Comparison of ENCODE assay signal across 17 cellular contexts in genomic region chr2:29940706-29941105, GRCh38. TPM values are rescaled to one million over a fixed set of nuclear protein-coding genes. Genes with fewer than 3 reads are reported as not detected.
DNase-seq lines count a peak whose midpoint lies in the region; ATAC-seq, FAIRE-seq and TF ChIP-seq lines count a peak whose summit lies in the region.
"Had no signal": no experiment of that assay in that cellular context is flagged by ENCODE, and none has a peak within 500 bp of the region (broad histone marks: within the 10 kb centered on the region; RNA-seq: fewer than 3 reads in every experiment).

No MANE protein-coding gene starts in this region.

- H3K36me3 ChIP-seq in hepatocyte (replicated peaks; ENCODE audit: insufficient read depth, low read depth) (no peaks in the 10 kb centered on the region), pancreas (no peaks in the 10 kb centered on the region)
- H3K36me3 ChIP-seq: Peyer's patch had no signal

- TF ChIP-seq CTCF in choroid plexus epithelial cell (conservative IDR thresholded peaks at IDR 0.05; ENCODE audit: low read depth, low read length) (no peak), hepatocyte (IDR thresholded peaks at IDR 0.05; ENCODE audit: poor library complexity) (no peak), pancreas (IDR thresholded peaks at IDR 0.05) (no peak)

- FAIRE-seq in pancreas (lab: Jason Lieb, UNC): no peak
- FAIRE-seq: A204.1, H54 had no signal

- H3K4me3 ChIP-seq in choroid plexus epithelial cell (ENCODE audit: low read depth, low read length): no peak overlapping the region
- H3K4me3 ChIP-seq in hepatocyte: no peak overlapping the region
- no peak overlapping the region for H3K4me3 ChIP-seq in pancreas
- H3K4me3 ChIP-seq: Peyer's patch had no signal

- intact Hi-C loops in pancreas (cut with DNase I): no loop called here

- no peaks in the 10 kb centered on the region for H3K9me3 ChIP-seq in hepatocyte (ENCODE audit: low read depth)
- no peaks in the 10 kb centered on the region for H3K9me3 ChIP-seq in pancreas
- H3K9me3 ChIP-seq: Peyer's patch had no signal

- no peaks in the 10 kb centered on the region for H3K9me3 Mint-ChIP-seq in T-helper 2 cell treated with Interferon-gamma antibody and Interleukin-4, amounts not matched to agents 5 μg/mL and 100 μg/mL, for 36 hours

- H3K4me1 Mint-ChIP-seq in T-helper 2 cell treated with Interferon-gamma antibody and Interleukin-4, amounts not matched to agents 5 μg/mL and 100 μg/mL, for 36 hours (ENCODE audit: low read depth): no peaks in the 10 kb centered on the region
- H3K4me1 Mint-ChIP-seq: CD4-positive, CD25-positive, alpha-beta regulatory T cell had no signal

- H4K20me1 ChIP-seq in hepatocyte (ENCODE audit: insufficient read depth, poor library complexity, severe bottlenecking): no peaks in the 10 kb centered on the region

- no peaks in the 10 kb centered on the region for H3K36me3 Mint-ChIP-seq in T-helper 2 cell treated with Interferon-gamma antibody and Interleukin-4, amounts not matched to agents 5 μg/mL and 100 μg/mL, for 36 hours (ENCODE audit: low read depth)

- no peaks in the 10 kb centered on the region for H3K9me2 ChIP-seq in hepatocyte (replicated peaks; ENCODE audit: insufficient read depth)

- ATAC-seq in pancreas: peak in 3 of 4 donors; percentile 47 to 55 (median 51)

- no peak overlapping the region for H3K27ac Mint-ChIP-seq in T-helper 2 cell treated with Interferon-gamma antibody and Interleukin-4, amounts not matched to agents 5 μg/mL and 100 μg/mL, for 36 hours

- no peak overlapping the region for H3K4me3 Mint-ChIP-seq in T-helper 2 cell treated with Interferon-gamma antibody and Interleukin-4, amounts not matched to agents 5 μg/mL and 100 μg/mL, for 36 hours
- H3K4me3 Mint-ChIP-seq: CD4-positive, CD25-positive, alpha-beta regulatory T cell had no signal

- 40% methylated on average over 5 of the region's 5 CpGs for WGBS in hepatocyte (ENCODE audit: low lambda C conversion rate, missing lambda C conversion rate)
- 45 to 49% methylated on average over 5 of the region's 5 CpGs for WGBS in pancreas, 2 donors

- H3K27ac ChIP-seq in hepatocyte (peak overlapping the region; percentile 37), pancreas (no peak overlapping the region)
- H3K27ac ChIP-seq: Peyer's patch had no signal

- no peaks in the 10 kb centered on the region for H3K4me1 ChIP-seq in hepatocyte (ENCODE audit: insufficient read depth)
- H3K4me1 ChIP-seq in pancreas: no peaks in the 10 kb centered on the region
- H3K4me1 ChIP-seq: Peyer's patch had no signal

- H2AFZ ChIP-seq in hepatocyte: no peak overlapping the region

- no peaks in the 10 kb centered on the region for H3K79me2 ChIP-seq in hepatocyte

- no peaks in the 10 kb centered on the region for H3K27me3 Mint-ChIP-seq in T-helper 2 cell treated with Interferon-gamma antibody and Interleukin-4, amounts not matched to agents 5 μg/mL and 100 μg/mL, for 36 hours (ENCODE audit: low read depth)
- H3K27me3 Mint-ChIP-seq: CD4-positive, CD25-positive, alpha-beta regulatory T cell had no signal

- H3K27me3 ChIP-seq in hepatocyte (no peaks in the 10 kb centered on the region), pancreas (no peaks in the 10 kb centered on the region)
- H3K27me3 ChIP-seq: Peyer's patch had no signal

- H3K4me2 ChIP-seq in hepatocyte: no peak overlapping the region

- DNase-seq in Ammon's horn (ENCODE audit: low spot score): peak; percentile 38
- DNase-seq in choroid plexus epithelial cell (ENCODE audit: low read depth): peak; percentile 22
- peak; percentile 75 for DNase-seq in hepatocyte (ENCODE audit: low spot score)
- DNase-seq in pancreas: peak in 1 of 6 donors; percentile 17
- DNase-seq in SIG-M5 (lab: John Stamatoyannopoulos, UW): no peak
- DNase-seq in T-helper 2 cell treated with Interferon-gamma antibody and Interleukin-4, amounts not matched to agents 5 μg/mL and 100 μg/mL, for 36 hours (ENCODE audit: low spot score): no peak
- no peak for DNase-seq in islet precursor cell
- DNase-seq in ureter (ENCODE audit: low spot score): no peak
- DNase-seq: CD4-positive, CD25-positive, alpha-beta regulatory T cell; DMS53; Kasumi-1; NCI-H1417 treated with DMSO at 0.1 percent for 48 hours; NCI-H2081; NCI-H524; Peyer's patch had no signal

RNA-seq across cellular contexts. Expression of gene ALK, which starts 19.3 kb away (rescaled TPM):
- 0.20 and 0.27 TPM in 2 replicates for total RNA-seq in hepatocyte
- 0.06 and 0.16 TPM in 2 replicates for polyA plus RNA-seq in hepatocyte
- total RNA-seq in pancreas: under 1 TPM in 5 of 6 donors, not detected in 1; 0.06 to 0.17 (median 0.09) TPM
- under 1 TPM in 1 of 2 donors, not detected in 1; 0.05 TPM for polyA plus RNA-seq in pancreas
- 0.36 TPM for total RNA-seq in ureter
- total RNA-seq: CD4-positive, CD25-positive, alpha-beta regulatory T cell had no signal
- polyA plus RNA-seq: CD4-positive, CD25-positive, alpha-beta regulatory T cell had no signal

Comparison
In these comparisons a context has a peak if more than half of its experiments do, and no peak if none do; other contexts are left out.
1. DNase-seq: peak in Ammon's horn (single experiment), choroid plexus epithelial cell (single experiment) and hepatocyte (single experiment); none in SIG-M5 (single experiment), T-helper 2 cell treated with Interferon-gamma antibody and Interleukin-4, amounts not matched to agents 5 μg/mL and 100 μg/mL, for 36 hours (single experiment), islet precursor cell (single experiment) and ureter (single experiment).